In the genomic region with DNA sequence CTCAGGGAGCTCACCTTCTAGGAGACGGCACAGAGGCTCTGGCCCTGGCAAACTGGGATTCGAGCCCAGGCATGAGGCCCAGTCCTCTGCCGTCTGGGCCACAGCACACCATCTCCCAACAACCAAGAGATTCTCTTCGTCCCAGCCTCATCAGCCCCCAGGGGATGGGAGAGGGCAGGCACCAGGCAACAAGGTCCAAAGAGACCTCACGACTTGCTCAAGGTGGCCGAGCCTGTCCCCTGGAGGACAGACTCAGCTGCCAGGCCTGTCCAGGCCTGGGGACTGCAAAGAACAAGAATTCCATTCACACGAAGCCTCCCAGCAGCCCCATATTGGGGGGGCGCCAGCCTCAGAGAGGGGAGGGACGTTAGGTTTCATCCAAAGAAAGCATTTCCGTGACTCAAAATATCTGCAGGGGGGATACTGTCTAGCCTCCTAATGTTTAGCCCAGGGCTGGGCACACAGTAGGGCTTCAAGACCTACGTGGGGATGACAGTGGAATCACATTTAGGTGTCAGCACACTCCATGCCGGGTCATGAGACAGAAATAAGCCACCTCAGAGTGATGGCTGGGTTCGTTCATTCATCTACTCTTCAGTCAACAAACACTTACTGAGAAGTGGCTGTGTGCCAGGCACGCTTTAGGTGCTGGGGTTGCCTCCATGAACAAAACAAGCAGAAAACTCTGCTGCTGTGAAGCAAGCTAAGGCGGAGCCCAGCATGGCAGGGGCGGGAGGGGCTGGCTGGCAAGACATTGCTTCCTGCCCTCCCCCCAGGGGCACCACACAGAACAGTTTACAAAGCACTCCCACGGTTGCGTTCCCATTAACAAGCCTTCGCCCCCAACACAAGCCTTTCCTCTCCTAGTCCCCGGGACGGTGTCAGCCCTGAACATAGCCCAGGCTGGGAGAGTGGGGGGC, we compare ENCODE assay signal across 8 cellular contexts. TPM values are rescaled to one million over a fixed set of nuclear protein-coding genes. Genes with fewer than 3 reads are reported as not detected.
DNase-seq lines count a peak whose midpoint lies in the region; TF ChIP-seq lines count a peak whose summit lies in the region.

No MANE protein-coding gene starts in this region.

- H3K4me3 Mint-ChIP-seq in T-helper 2 cell treated with Interferon-gamma antibody and Interleukin-4, amounts not matched to agents 5 μg/mL and 100 μg/mL, for 36 hours, result peak overlapping the region; percentile 58
- H3K4me3 Mint-ChIP-seq in chondrocyte (ENCODE audit: unreplicated experiment), result peak overlapping the region; percentile 56

- intact Hi-C loops in adrenal gland (cut with DNase I), result no loop called here

- peak; percentile 28 for DNase-seq in LHCN-M2 (ENCODE audit: low read depth)
- DNase-seq in T-helper 2 cell treated with Interferon-gamma antibody and Interleukin-4, amounts not matched to agents 5 μg/mL and 100 μg/mL, for 36 hours (ENCODE audit: low spot score), result no peak
- no peak for DNase-seq in chondrocyte (ENCODE audit: low spot score)
- no peak for DNase-seq in iPS-NIHi11 (ENCODE audit: low spot score)
- DNase-seq in adrenal gland, result no peak
- DNase-seq in NCI-H128 (lab: John Stamatoyannopoulos, UW; ENCODE audit: unreplicated experiment), result no peak
- DNase-seq in Kasumi-1 (lab: John Stamatoyannopoulos, UW), result no peak

- peaks cover 13% of the 10 kb centered on the region for H3K27me3 Mint-ChIP-seq in T-helper 2 cell treated with Interferon-gamma antibody and Interleukin-4, amounts not matched to agents 5 μg/mL and 100 μg/mL, for 36 hours (ENCODE audit: low read depth)
- H3K27me3 Mint-ChIP-seq in chondrocyte (ENCODE audit: low read depth), result peaks cover 9% of the 10 kb centered on the region

- H3K27ac Mint-ChIP-seq in T-helper 2 cell treated with Interferon-gamma antibody and Interleukin-4, amounts not matched to agents 5 μg/mL and 100 μg/mL, for 36 hours, result peak overlapping the region; percentile 64
- no peak overlapping the region for H3K27ac Mint-ChIP-seq in chondrocyte (ENCODE audit: unreplicated experiment)

- H3K4me1 ChIP-seq in skeletal muscle tissue (ENCODE audit: control insufficient read depth in 3 of 3, insufficient read depth in 3 of 3, low read length in 3 of 3), result peaks cover 52 to 54% (median 54%) of the 10 kb centered on the region in 3 donors
- H3K4me1 ChIP-seq in adrenal gland (replicated peaks in 1 of 2), result peaks cover 10 to 16% of the 10 kb centered on the region in 2 donors

- peaks cover 5% of the 10 kb centered on the region for H3K36me3 Mint-ChIP-seq in T-helper 2 cell treated with Interferon-gamma antibody and Interleukin-4, amounts not matched to agents 5 μg/mL and 100 μg/mL, for 36 hours (ENCODE audit: low read depth)
- H3K36me3 Mint-ChIP-seq in chondrocyte (ENCODE audit: low read depth), result peaks cover 1% of the 10 kb centered on the region

- 64 to 80% (median 71%) methylated on average over 14 to 21 of the region's 21 CpGs for WGBS in adrenal gland, 4 donors

- H3K27ac ChIP-seq in skeletal muscle tissue (ENCODE audit: low read depth, low read length) (peak overlapping the region; percentile 91), adrenal gland (no peak overlapping the region)

- peaks cover 40% of the 10 kb centered on the region for H3K4me1 Mint-ChIP-seq in T-helper 2 cell treated with Interferon-gamma antibody and Interleukin-4, amounts not matched to agents 5 μg/mL and 100 μg/mL, for 36 hours (ENCODE audit: low read depth)
- H3K4me1 Mint-ChIP-seq in chondrocyte (ENCODE audit: low read depth), result peaks cover 17% of the 10 kb centered on the region

- peaks cover 4 to 16% (median 11%) of the 10 kb centered on the region in 3 donors for H3K27me3 ChIP-seq in skeletal muscle tissue (ENCODE audit: control insufficient read depth in 3 of 3, insufficient read depth in 3 of 3, low read length in 3 of 3)
- peaks cover 14% of the 10 kb centered on the region for H3K27me3 ChIP-seq in adrenal gland

- H3K9me3 ChIP-seq in skeletal muscle tissue (ENCODE audit: control insufficient read depth in 3 of 3, low read length in 3 of 3) (no peaks in the 10 kb centered on the region), adrenal gland (replicated peaks in 1 of 3) (no peaks in the 10 kb centered on the region)

- H3K9ac ChIP-seq in skeletal muscle tissue (ENCODE audit: low read depth in 1 of 3, low read length in 3 of 3), result peak overlapping the region; percentile 67 to 94 (median 82)

- TF ChIP-seq POLR2A in adrenal gland (IDR thresholded peaks at IDR 0.05), result no peak

- no peaks in the 10 kb centered on the region for H3K9me3 Mint-ChIP-seq in T-helper 2 cell treated with Interferon-gamma antibody and Interleukin-4, amounts not matched to agents 5 μg/mL and 100 μg/mL, for 36 hours
- no peaks in the 10 kb centered on the region for H3K9me3 Mint-ChIP-seq in chondrocyte (ENCODE audit: low read depth)

- H3K36me3 ChIP-seq in skeletal muscle tissue (ENCODE audit: control insufficient read depth in 3 of 3, insufficient read depth in 3 of 3, low read length in 3 of 3), result no peaks in the 10 kb centered on the region
- H3K36me3 ChIP-seq in adrenal gland (replicated peaks in 1 of 2), result no peaks in the 10 kb centered on the region

- TF ChIP-seq CTCF in chondrocyte (IDR thresholded peaks at IDR 0.05) (no peak), adrenal gland (IDR thresholded peaks at IDR 0.05) (no peak)

- H3K4me3 ChIP-seq in skeletal muscle tissue (ENCODE audit: low read length in 3 of 3), result peak overlapping the region; percentile 71 to 77 (median 73)
- H3K4me3 ChIP-seq in adrenal gland, result no peak overlapping the region

RNA-seq across cellular contexts. Expression of gene CARNS1, which starts 1.2 kb away (rescaled TPM):
- 0.32 and 0.40 TPM in 2 replicates for total RNA-seq in LHCN-M2 (2014; rRNA removed)
- polyA plus RNA-seq in LHCN-M2 (2012), result 0.45 TPM
- 0.36 to 1.8 TPM (median 1.8 TPM) in 3 replicates for total RNA-seq in chondrocyte
- total RNA-seq in skeletal muscle tissue, result 17.2 TPM
- total RNA-seq in adrenal gland, result under 1 TPM in 7 of 8 donors, not detected in 1; 0.10 to 0.80 (median 0.32) TPM
- polyA plus RNA-seq in adrenal gland, result under 1 TPM; 0.37 to 0.56 (median 0.51) TPM

RNA-seq across cellular contexts. Expression of gene RPS6KB2, which starts 11.6 kb away (rescaled TPM):
- 56.1 and 83.8 TPM in 2 replicates for total RNA-seq in LHCN-M2 (2014; rRNA removed)
- 53.0 TPM for polyA plus RNA-seq in LHCN-M2 (2012)
- 40.3 to 44.2 TPM (median 42.3 TPM) in 3 replicates for total RNA-seq in chondrocyte
- 23.5 TPM for total RNA-seq in skeletal muscle tissue
- 10 to 100 TPM; 37.4 to 96.6 (median 50.0) TPM for total RNA-seq in adrenal gland
- 100 to 1,000 TPM in 1 of 3 donors, 10 to 100 TPM in 2; 36.6 to 111 (median 78.6) TPM for polyA plus RNA-seq in adrenal gland

RNA-seq across cellular contexts. Expression of gene TBC1D10C, which starts 12.8 kb away (rescaled TPM):
- total RNA-seq in LHCN-M2 (2014; rRNA removed) (not detected in 2 replicates), chondrocyte (not detected in 3 replicates), skeletal muscle tissue (1.0 TPM), adrenal gland (1 to 10 TPM in 6 of 8 donors, under 1 TPM in 1, not detected in 1; 0.49 to 9.1 (median 3.7) TPM)
- 0.13 TPM for polyA plus RNA-seq in LHCN-M2 (2012)
- polyA plus RNA-seq in adrenal gland, result 10 to 100 TPM in 1 of 3 donors, 1 to 10 TPM in 1, under 1 TPM in 1; 0.35 to 16.5 (median 4.6) TPM

RNA-seq across cellular contexts. Expression of gene PPP1CA, which starts 15.0 kb away (rescaled TPM):
- 239 and 247 TPM in 2 replicates for total RNA-seq in LHCN-M2 (2014; rRNA removed)
- polyA plus RNA-seq in LHCN-M2 (2012), result 290 TPM
- total RNA-seq in chondrocyte, result 95.2 to 113 TPM (median 109 TPM) in 3 replicates
- 163 TPM for total RNA-seq in skeletal muscle tissue
- 100 to 1,000 TPM; 126 to 289 (median 161) TPM for total RNA-seq in adrenal gland
- 100 to 1,000 TPM; 105 to 140 (median 116) TPM for polyA plus RNA-seq in adrenal gland

RNA-seq across cellular contexts. Expression of gene PTPRCAP, which starts 20.8 kb away (rescaled TPM):
- total RNA-seq in LHCN-M2 (2014; rRNA removed) (0.38 and 0.75 TPM in 2 replicates), chondrocyte (0.47 to 0.95 TPM (median 0.73 TPM) in 3 replicates), skeletal muscle tissue (not detected), adrenal gland (1 to 10 TPM; 1.2 to 7.5 (median 3.9) TPM)
- 0.10 TPM for polyA plus RNA-seq in LHCN-M2 (2012)
- polyA plus RNA-seq in adrenal gland, result 10 to 100 TPM in 1 of 3 donors, 1 to 10 TPM in 1, under 1 TPM in 1; 0.57 to 13.4 (median 8.0) TPM

Comparison
In these comparisons a context has a peak if more than half of its experiments do, and no peak if none do; other contexts are left out.
1. H3K4me3 ChIP-seq: peak in skeletal muscle tissue (3 of 3); none in adrenal gland (0 of 4).